19 cellular contexts compared by ENCODE assay signal in the genomic region with DNA sequence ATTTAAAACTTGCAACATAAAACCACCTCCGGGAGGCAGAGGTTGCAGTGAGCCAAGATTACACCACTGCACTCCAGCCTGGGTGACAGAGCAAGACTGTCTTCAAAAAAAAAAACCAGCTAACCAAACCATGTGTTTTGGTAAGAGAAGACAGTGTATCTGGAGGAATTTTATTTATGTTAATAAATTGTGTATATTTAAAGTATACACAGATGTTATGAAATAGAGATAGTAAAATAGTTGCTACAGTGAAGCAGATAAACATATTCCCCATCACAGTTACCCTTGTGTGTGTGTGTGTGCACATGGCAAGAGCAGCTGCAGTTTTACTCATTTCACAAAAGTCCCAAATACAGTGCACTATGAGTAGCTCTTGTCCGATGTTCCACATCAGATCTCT.
"Had no signal": no experiment of that assay in that cellular context is flagged by ENCODE, and none has a peak within 500 bp of the region (broad histone marks: within the 10 kb centered on the region; RNA-seq: fewer than 3 reads in every experiment).

No MANE protein-coding gene starts in this region.

- H3K4me1 ChIP-seq: right atrium auricular region had no signal

- H3K4me3 Mint-ChIP-seq: activated naive CD8-positive, alpha-beta T cell treated with anti-CD3 and anti-CD28 coated beads, Interleukin-2, amount 10 ng/mL, durations not matched to agents 7 days and 5 days; endodermal cell; memory B cell; nephron progenitor cell; WTC11 had no signal

- H3K27me3 ChIP-seq: right atrium auricular region had no signal

- H3K27ac Mint-ChIP-seq: activated naive CD8-positive, alpha-beta T cell treated with anti-CD3 and anti-CD28 coated beads, Interleukin-2, amount 10 ng/mL, durations not matched to agents 7 days and 5 days; endodermal cell; memory B cell; nephron progenitor cell; WTC11 had no signal

- H3K4me1 Mint-ChIP-seq: nephron progenitor cell, WTC11 had no signal

- H3K27ac ChIP-seq: right atrium auricular region, skin epidermis had no signal

- ATAC-seq: left ventricle myocardium superior; SK-N-SH treated with all-trans-retinoic acid at 6 μM for 48 hours; stimulated activated naive CD8-positive, alpha-beta T cell treated with anti-CD3 and anti-CD28 coated beads, Interleukin-15, Interleukin-2, amounts not matched to agents 100 U/mL and 50 U/mL, for 24 hours; WTC11 had no signal

- H3K9me3 Mint-ChIP-seq: activated naive CD8-positive, alpha-beta T cell treated with anti-CD3 and anti-CD28 coated beads, Interleukin-2, amount 10 ng/mL, durations not matched to agents 7 days and 5 days; endodermal cell; memory B cell; nephron progenitor cell; WTC11 had no signal

- DNase-seq: activated CD4-positive, alpha-beta T cell treated with anti-CD3 and anti-CD28 coated beads for 4 hours; activated CD8-positive, alpha-beta memory T cell treated with anti-CD3 and anti-CD28 coated beads for 24 hours; activated naive CD8-positive, alpha-beta T cell treated with anti-CD3 and anti-CD28 coated beads, Interleukin-2, amount 10 ng/mL, durations not matched to agents 7 days and 5 days; aorta; endodermal cell; erythroblast; kidney; left ventricle myocardium superior; nephron progenitor cell; occipital lobe; SHP77 treated with DMSO at 0.1 percent for 48 hours; stimulated activated CD4-positive, alpha-beta T cell treated with anti-CD3 and anti-CD28 coated beads, Interleukin-15, amount 100 ng/mL, for 24 hours; stimulated activated naive CD8-positive, alpha-beta T cell treated with anti-CD3 and anti-CD28 coated beads, Interleukin-15, Interleukin-2, amounts not matched to agents 100 U/mL and 50 U/mL, for 24 hours; trophoblast cell had no signal

- H3K27me3 Mint-ChIP-seq: activated naive CD8-positive, alpha-beta T cell treated with anti-CD3 and anti-CD28 coated beads, Interleukin-2, amount 10 ng/mL, durations not matched to agents 7 days and 5 days; memory B cell had no signal

- H3K4me3 ChIP-seq: right atrium auricular region, skin epidermis had no signal

- H3K9me3 ChIP-seq: right atrium auricular region had no signal
